ENCODE assay signal across 1 cellular context in the genomic region with DNA sequence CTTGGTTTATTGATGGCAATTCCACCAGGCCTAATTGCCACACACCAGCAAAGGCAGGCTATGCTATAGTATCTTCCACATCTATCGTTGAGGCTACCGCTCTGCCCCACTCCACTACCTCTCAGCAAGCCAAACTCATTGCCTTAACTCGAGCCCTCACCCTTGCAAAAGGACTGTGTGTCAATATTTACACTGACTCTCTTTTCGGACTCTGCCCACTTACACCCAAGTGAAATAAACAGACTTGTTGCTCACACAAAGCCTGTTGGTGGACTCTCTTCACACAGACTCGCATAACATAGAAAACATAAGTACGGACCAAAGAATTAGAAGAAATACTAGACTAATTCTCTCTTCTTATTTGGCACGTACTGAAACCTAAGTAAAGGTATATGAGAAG.
TF ChIP-seq lines count a peak whose summit lies in the region.
"Not testable (repeated sequence)": the region's sequence is repeated elsewhere in the genome, so short reads cannot be mapped to it uniquely, and the experiment has no call there.

No MANE protein-coding gene starts in this region.

TF ChIP-seq in HepG2, 621 proteins besides CTCF, POLR2A, EP300 and RAD21 (continued from another document and continues in another):
- TF ChIP-seq, protein P1, sequence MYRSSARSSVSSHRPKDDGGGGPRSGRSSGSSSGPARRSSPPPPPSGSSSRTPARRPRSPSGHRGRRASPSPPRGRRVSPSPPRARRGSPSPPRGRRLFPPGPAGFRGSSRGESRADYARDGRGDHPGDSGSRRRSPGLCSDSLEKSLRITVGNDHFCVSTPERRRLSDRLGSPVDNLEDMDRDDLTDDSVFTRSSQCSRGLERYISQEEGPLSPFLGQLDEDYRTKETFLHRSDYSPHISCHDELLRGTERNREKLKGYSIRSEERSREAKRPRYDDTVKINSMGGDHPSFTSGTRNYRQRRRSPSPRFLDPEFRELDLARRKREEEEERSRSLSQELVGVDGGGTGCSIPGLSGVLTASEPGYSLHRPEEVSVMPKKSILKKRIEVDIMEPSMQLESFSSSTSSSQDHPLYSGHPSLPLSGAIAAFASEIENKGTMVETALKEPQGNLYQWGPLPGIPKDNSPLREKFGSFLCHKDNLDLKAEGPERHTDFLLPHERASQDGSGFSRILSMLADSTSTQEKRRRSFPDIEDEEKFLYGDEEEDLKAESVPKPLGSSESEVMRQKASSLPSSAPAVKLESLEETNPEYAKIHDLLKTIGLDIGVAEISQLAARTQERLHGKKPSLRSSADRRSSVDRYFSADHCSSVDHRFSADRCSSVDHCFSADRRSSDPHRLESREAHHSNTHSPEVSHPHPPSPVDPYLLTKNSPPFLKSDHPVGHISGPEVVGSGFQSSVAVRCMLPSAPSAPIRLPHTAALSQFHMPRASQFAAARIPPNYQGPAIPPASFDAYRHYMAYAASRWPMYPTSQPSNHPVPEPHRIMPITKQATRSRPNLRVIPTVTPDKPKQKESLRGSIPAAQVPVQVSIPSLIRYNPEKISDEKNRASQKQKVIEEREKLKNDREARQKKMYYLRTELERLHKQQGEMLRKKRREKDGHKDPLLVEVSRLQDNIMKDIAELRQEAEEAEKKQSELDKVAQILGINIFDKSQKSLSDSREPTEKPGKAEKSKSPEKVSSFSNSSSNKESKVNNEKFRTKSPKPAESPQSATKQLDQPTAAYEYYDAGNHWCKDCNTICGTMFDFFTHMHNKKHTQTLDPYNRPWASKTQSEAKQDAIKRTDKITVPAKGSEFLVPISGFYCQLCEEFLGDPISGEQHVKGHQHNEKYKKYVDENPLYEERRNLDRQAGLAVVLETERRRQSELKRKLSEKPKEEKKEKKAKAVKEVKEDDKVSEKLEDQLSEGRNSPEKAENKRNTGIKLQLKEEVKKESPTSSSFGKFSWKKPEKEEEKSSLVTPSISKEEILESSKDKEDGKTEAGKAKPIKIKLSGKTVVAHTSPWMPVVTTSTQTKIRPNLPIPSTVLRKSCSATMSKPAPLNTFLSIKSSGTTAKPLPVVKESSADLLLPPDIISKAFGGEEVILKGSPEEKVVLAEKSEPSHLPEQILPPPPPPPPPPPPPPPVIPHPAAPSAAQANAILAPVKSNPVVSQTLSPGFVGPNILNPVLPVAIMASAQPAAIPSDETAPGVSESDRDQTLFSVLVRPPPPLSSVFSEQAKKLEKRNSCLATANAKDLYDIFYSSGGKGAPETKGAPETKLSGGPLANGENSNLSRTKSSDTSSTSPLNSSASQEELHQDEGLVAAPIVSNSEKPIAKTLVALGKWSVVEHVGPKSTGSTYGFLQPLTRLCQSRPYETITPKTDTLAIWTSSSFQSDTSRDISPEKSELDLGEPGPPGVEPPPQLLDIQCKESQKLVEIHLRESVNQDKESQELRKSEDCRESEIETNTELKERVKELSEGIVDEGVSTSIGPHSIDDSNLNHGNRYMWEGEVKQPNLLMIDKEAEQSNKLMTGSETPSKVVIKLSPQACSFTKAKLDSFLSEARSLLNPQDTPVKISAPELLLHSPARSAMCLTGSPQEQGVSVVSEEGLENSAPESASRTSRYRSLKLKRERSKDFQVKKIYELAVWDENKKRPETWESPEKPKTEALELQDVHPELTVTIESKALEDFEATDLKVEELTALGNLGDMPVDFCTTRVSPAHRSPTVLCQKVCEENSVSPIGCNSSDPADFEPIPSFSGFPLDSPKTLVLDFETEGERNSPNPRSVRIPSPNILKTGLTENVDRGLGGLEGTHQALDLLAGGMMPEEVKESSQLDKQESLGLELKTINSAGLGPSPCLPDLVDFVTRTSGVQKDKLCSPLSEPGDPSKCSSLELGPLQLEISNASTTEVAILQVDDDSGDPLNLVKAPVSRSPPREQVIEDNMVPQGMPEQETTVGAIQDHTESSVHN (CRISPR knock-in tag; IDR thresholded peaks at IDR 0.05): 0 out of 2 replicates have a peak, but pooled peaks have one; percentile 34
- TF ChIP-seq RXRB (CRISPR knock-in tag; IDR thresholded peaks at IDR 0.05; ENCODE audit: borderline replicate concordance) (peak; percentile 88), ZNF317 (CRISPR knock-in tag; IDR thresholded peaks at IDR 0.05) (peak; percentile 79), ZNF652 (CRISPR knock-in tag; IDR thresholded peaks at IDR 0.05; ENCODE audit: borderline replicate concordance, low read depth) (peak; percentile 56; the same call in 1 of the 2 replicates), KDM3A (CRISPR knock-in tag; IDR thresholded peaks at IDR 0.05; ENCODE audit: low read depth) (peak; percentile 44; the same call in 1 of the 2 replicates), ETV6 (CRISPR knock-in tag; conservative IDR thresholded peaks at IDR 0.05) (0 out of 2 replicates have a peak, but pooled peaks have one; percentile 53), MED1 (CRISPR knock-in tag; IDR thresholded peaks at IDR 0.05) (peak; percentile 88), NR2C2 (CRISPR knock-in tag; IDR thresholded peaks at IDR 0.05; ENCODE audit: borderline replicate concordance) (peak; percentile 47; the same call in 1 of the 2 replicates), SIX1 (CRISPR knock-in tag; IDR thresholded peaks at IDR 0.05; ENCODE audit: borderline replicate concordance) (peak; percentile 64; the same call in 1 of the 2 replicates), SOX6 (CRISPR knock-in tag; IDR thresholded peaks at IDR 0.05) (peak; percentile 91), ARNT2 (CRISPR knock-in tag; IDR thresholded peaks at IDR 0.05; ENCODE audit: low read depth) (0 out of 2 replicates have a peak, but pooled peaks have one; percentile 28), NFKBIZ (CRISPR knock-in tag; IDR thresholded peaks at IDR 0.05) (peak; percentile 63; the same call in 1 of the 2 replicates), ZSCAN31 (CRISPR knock-in tag; IDR thresholded peaks at IDR 0.05; ENCODE audit: low read depth) (peak; percentile 86), GATAD1 (CRISPR knock-in tag; IDR thresholded peaks at IDR 0.05) (peak; percentile 62; the same call in 1 of the 2 replicates), ZKSCAN8 (CRISPR knock-in tag; IDR thresholded peaks at IDR 0.05; ENCODE audit: borderline replicate concordance) (peak; percentile 84), NR2F6 (IDR thresholded peaks at IDR 0.05) (peak; percentile 60), NR2F6 (CRISPR knock-in tag; IDR thresholded peaks at IDR 0.05) (peak; percentile 77), CREB1 (CRISPR knock-in tag; IDR thresholded peaks at IDR 0.05) (peak; percentile 68), TBX3 (IDR thresholded peaks at IDR 0.05; ENCODE audit: borderline replicate concordance) (peak; percentile 36; the same call in 1 of the 2 replicates), ZNF556 (CRISPR knock-in tag; IDR thresholded peaks at IDR 0.05; ENCODE audit: borderline replicate concordance) (peak; percentile 70; the same call in 1 of the 2 replicates), REPIN1 (CRISPR knock-in tag; IDR thresholded peaks at IDR 0.05; ENCODE audit: borderline replicate concordance, low read depth) (peak; percentile 85), MIER3 (CRISPR knock-in tag; IDR thresholded peaks at IDR 0.05; ENCODE audit: borderline replicate concordance) (peak; percentile 90; the same call in 1 of the 2 replicates), NFIC (IDR thresholded peaks at IDR 0.05; ENCODE audit: low read length) (peak; percentile 53; the same call in 1 of the 2 replicates), ZNF761 (CRISPR knock-in tag; conservative IDR thresholded peaks at IDR 0.05) (0 out of 2 replicates have a peak, but pooled peaks have one; percentile 23), KAT8 (CRISPR knock-in tag; IDR thresholded peaks at IDR 0.05) (peak; percentile 80), ZNF749 (CRISPR knock-in tag; IDR thresholded peaks at IDR 0.05; ENCODE audit: borderline replicate concordance) (peak; percentile 78; the same call in 1 of the 2 replicates), PITX1 (CRISPR knock-in tag; IDR thresholded peaks at IDR 0.05) (peak; percentile 44; the same call in 1 of the 2 replicates)
- TF ChIP-seq, protein P2, sequence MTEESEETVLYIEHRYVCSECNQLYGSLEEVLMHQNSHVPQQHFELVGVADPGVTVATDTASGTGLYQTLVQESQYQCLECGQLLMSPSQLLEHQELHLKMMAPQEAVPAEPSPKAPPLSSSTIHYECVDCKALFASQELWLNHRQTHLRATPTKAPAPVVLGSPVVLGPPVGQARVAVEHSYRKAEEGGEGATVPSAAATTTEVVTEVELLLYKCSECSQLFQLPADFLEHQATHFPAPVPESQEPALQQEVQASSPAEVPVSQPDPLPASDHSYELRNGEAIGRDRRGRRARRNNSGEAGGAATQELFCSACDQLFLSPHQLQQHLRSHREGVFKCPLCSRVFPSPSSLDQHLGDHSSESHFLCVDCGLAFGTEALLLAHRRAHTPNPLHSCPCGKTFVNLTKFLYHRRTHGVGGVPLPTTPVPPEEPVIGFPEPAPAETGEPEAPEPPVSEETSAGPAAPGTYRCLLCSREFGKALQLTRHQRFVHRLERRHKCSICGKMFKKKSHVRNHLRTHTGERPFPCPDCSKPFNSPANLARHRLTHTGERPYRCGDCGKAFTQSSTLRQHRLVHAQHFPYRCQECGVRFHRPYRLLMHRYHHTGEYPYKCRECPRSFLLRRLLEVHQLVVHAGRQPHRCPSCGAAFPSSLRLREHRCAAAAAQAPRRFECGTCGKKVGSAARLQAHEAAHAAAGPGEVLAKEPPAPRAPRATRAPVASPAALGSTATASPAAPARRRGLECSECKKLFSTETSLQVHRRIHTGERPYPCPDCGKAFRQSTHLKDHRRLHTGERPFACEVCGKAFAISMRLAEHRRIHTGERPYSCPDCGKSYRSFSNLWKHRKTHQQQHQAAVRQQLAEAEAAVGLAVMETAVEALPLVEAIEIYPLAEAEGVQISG (CRISPR knock-in tag; IDR thresholded peaks at IDR 0.05): peak; percentile 69
- TF ChIP-seq SOX6, CREB1 (IDR thresholded peaks at IDR 0.05): not testable (repeated sequence)
- TF ChIP-seq, protein P3, sequence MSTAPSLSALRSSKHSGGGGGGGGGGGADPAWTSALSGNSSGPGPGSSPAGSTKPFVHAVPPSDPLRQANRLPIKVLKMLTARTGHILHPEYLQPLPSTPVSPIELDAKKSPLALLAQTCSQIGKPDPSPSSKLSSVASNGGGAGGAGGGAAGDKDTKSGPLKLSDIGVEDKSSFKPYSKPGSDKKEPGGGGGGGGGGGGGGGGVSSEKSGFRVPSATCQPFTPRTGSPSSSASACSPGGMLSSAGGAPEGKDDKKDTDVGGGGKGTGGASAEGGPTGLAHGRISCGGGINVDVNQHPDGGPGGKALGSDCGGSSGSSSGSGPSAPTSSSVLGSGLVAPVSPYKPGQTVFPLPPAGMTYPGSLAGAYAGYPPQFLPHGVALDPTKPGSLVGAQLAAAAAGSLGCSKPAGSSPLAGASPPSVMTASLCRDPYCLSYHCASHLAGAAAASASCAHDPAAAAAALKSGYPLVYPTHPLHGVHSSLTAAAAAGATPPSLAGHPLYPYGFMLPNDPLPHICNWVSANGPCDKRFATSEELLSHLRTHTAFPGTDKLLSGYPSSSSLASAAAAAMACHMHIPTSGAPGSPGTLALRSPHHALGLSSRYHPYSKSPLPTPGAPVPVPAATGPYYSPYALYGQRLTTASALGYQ (CRISPR knock-in tag; IDR thresholded peaks at IDR 0.05): peak; percentile 80
- TF ChIP-seq, protein P4, sequence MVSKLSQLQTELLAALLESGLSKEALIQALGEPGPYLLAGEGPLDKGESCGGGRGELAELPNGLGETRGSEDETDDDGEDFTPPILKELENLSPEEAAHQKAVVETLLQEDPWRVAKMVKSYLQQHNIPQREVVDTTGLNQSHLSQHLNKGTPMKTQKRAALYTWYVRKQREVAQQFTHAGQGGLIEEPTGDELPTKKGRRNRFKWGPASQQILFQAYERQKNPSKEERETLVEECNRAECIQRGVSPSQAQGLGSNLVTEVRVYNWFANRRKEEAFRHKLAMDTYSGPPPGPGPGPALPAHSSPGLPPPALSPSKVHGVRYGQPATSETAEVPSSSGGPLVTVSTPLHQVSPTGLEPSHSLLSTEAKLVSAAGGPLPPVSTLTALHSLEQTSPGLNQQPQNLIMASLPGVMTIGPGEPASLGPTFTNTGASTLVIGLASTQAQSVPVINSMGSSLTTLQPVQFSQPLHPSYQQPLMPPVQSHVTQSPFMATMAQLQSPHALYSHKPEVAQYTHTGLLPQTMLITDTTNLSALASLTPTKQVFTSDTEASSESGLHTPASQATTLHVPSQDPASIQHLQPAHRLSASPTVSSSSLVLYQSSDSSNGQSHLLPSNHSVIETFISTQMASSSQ (IDR thresholded peaks at IDR 0.05; ENCODE audit: low read depth): 0 out of 2 replicates have a peak, but pooled peaks have one; percentile 52
- TF ChIP-seq, protein P4 (CRISPR knock-in tag; IDR thresholded peaks at IDR 0.05; ENCODE audit: borderline replicate concordance): peak; percentile 73; the same call in 1 of the 2 replicates
- TF ChIP-seq, protein P5, sequence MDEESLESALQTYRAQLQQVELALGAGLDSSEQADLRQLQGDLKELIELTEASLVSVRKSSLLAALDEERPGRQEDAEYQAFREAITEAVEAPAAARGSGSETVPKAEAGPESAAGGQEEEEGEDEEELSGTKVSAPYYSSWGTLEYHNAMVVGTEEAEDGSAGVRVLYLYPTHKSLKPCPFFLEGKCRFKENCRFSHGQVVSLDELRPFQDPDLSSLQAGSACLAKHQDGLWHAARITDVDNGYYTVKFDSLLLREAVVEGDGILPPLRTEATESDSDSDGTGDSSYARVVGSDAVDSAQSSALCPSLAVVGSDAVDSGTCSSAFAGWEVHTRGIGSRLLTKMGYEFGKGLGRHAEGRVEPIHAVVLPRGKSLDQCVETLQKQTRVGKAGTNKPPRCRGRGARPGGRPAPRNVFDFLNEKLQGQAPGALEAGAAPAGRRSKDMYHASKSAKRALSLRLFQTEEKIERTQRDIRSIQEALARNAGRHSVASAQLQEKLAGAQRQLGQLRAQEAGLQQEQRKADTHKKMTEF (CRISPR knock-in tag; IDR thresholded peaks at IDR 0.05): peak; percentile 89
- TF ChIP-seq, protein P6, sequence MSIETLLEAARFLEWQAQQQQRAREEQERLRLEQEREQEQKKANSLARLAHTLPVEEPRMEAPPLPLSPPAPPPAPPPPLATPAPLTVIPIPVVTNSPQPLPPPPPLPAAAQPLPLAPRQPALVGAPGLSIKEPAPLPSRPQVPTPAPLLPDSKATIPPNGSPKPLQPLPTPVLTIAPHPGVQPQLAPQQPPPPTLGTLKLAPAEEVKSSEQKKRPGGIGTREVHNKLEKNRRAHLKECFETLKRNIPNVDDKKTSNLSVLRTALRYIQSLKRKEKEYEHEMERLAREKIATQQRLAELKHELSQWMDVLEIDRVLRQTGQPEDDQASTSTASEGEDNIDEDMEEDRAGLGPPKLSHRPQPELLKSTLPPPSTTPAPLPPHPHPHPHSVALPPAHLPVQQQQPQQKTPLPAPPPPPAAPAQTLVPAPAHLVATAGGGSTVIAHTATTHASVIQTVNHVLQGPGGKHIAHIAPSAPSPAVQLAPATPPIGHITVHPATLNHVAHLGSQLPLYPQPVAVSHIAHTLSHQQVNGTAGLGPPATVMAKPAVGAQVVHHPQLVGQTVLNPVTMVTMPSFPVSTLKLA (IDR thresholded peaks at IDR 0.05): 0 out of 2 replicates have a peak, but pooled peaks have one; percentile 10
